2 cellular contexts compared by ENCODE assay signal in the genomic region with DNA sequence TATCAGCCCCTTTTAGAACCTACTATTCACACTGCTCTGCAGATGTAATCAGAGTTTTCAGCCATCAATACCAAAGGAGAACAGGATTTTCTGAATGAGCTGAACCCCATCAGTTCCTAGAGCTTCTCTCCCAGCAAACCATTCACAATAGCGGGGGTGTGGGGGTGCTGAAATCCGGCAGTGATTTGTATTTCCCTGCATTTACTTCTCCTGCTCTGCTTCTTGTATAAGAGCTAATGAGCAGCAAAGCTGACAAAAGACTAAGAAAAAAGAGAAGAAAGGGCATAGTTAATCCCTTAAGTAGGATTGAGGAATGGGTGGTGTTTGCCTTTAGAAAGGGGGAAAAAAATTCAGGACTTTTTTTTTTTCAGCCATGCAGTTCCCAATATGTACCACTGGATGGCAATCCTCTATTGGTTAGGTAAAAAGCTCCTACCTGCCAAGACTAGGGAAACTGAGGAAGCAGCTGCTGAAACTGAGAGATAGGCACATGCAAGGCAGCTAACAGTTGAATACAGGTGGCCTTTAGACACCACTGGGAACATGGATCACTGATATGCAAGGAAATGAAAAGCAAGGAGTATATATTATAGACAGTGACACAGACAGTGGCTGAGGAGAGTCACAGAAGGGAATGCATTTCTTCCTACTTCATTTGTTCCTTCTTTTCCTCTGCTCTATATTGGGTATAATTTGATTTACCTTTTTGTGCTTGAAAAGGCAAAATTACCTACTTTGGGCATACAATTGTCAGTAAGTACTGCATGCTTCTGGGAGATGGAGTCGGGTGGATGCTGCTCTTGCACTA.
TF ChIP-seq lines count a peak whose summit lies in the region.

No MANE protein-coding gene starts in this region.

TF ChIP-seq in HEK293, 187 proteins besides CTCF, POLR2A, EP300 and RAD21:
- no peak for TF ChIP-seq ZBTB7A (tag by site-specific recombination; IDR thresholded peaks at IDR 0.05; ENCODE audit: low read depth)
- peak; percentile 57 for TF ChIP-seq ZNF654 (tag by site-specific recombination; IDR thresholded peaks at IDR 0.05; ENCODE audit: low read depth)

TF ChIP-seq in GM12878, 131 proteins besides CTCF, POLR2A, EP300 and RAD21:
- no peak for TF ChIP-seq RCOR1 (conservative IDR thresholded peaks at IDR 0.05; ENCODE audit: low read depth, low read length)
- TF ChIP-seq STAT1 (conservative IDR thresholded peaks at IDR 0.05), result no peak
- TF ChIP-seq RBBP5 (conservative IDR thresholded peaks at IDR 0.05), result no peak
- TF ChIP-seq NR2C2 (IDR thresholded peaks at IDR 0.05; ENCODE audit: borderline replicate concordance, control insufficient read depth, insufficient read length, low read depth), result no peak
- TF ChIP-seq SMC3 (IDR thresholded peaks at IDR 0.05; ENCODE audit: borderline replicate concordance, low read length), result peak; percentile 50; the same call in 1 of the 2 replicates
- TF ChIP-seq, protein P1, sequence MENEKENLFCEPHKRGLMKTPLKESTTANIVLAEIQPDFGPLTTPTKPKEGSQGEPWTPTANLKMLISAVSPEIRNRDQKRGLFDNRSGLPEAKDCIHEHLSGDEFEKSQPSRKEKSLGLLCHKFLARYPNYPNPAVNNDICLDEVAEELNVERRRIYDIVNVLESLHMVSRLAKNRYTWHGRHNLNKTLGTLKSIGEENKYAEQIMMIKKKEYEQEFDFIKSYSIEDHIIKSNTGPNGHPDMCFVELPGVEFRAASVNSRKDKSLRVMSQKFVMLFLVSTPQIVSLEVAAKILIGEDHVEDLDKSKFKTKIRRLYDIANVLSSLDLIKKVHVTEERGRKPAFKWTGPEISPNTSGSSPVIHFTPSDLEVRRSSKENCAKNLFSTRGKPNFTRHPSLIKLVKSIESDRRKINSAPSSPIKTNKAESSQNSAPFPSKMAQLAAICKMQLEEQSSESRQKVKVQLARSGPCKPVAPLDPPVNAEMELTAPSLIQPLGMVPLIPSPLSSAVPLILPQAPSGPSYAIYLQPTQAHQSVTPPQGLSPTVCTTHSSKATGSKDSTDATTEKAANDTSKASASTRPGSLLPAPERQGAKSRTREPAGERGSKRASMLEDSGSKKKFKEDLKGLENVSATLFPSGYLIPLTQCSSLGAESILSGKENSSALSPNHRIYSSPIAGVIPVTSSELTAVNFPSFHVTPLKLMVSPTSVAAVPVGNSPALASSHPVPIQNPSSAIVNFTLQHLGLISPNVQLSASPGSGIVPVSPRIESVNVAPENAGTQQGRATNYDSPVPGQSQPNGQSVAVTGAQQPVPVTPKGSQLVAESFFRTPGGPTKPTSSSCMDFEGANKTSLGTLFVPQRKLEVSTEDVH (IDR thresholded peaks at IDR 0.05; ENCODE audit: low read depth, partially characterized antibody), result no peak
